In genomic region chr10:71651953-71652352, GRCh38 we compare ENCODE assay signal across 23 cellular contexts.
"Had no signal": no experiment of that assay in that cellular context is flagged by ENCODE, and none has a peak within 500 bp of the region (broad histone marks: within the 10 kb centered on the region; RNA-seq: fewer than 3 reads in every experiment).

No MANE protein-coding gene starts in this region.

- H3K27ac ChIP-seq: HL-60, RWPE1, SJCRH30 had no signal

- FAIRE-seq: HTR-8/SVneo, RCC 7860 had no signal

- ATAC-seq: SK-N-SH treated with all-trans-retinoic acid at 6 μM for 48 hours had no signal

- H3K9me3 ChIP-seq: SJCRH30 had no signal

- DNase-seq: KBM-7; MV-4-11; NCI-H1048; NCI-H1105; NCI-H1417; NCI-H1436 treated with DMSO at 0.1 percent for 48 hours; NCI-H1694; NCI-H187 treated with DMSO at 0.1 percent for 48 hours; NCI-H2029 treated with DMSO at 0.1 percent for 48 hours; NCI-H2107; NCI-H2227 treated with DMSO at 0.1 percent for 48 hours; NCI-H524; NCI-H69; NCI-H774; NK-92 treated with Interleukin-12 subunit alpha and Interleukin-12 subunit beta, amount 100 ng/mL, for 24 hours; SHP77 treated with DMSO at 0.1 percent for 48 hours; SJCRH30; T-helper 1 cell had no signal

- H3K36me3 ChIP-seq: SJCRH30 had no signal

- H3K4me3 ChIP-seq: SJCRH30 had no signal

- H3K27me3 ChIP-seq: SJCRH30 had no signal
